In the genomic region with DNA sequence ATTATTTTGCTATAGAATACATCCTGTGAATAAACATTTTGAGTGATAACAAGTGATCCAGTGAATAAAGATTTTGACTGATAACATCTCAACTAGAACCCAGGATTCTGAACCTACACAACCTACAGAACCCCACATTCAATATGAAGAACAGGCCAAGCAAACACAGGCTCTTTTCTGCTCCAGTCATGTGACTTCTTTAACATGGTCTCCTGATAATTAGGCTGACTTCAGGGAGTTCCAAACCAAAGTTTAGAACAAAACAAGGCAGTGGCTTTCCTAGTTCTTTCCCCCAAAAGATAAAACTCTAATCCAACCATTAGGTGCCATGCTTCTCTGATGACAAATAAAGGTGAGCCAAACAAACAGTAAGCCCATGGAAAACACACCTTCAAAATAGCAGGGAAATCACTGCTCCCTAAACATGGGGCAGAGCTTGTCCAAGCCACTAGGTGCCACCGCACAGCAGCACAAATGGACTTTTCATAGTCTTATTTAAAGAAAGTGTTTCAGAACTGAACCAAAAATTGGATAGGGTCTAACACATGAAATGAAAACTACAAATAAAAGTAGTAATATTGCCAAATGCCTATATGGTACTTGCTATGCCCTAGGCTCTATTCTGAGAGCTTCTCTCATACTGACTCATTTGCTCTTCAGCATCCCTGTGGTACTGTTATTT, we compare ENCODE assay signal across 9 cellular contexts.
DNase-seq lines count a peak whose midpoint lies in the region; ATAC-seq and TF ChIP-seq lines count a peak whose summit lies in the region.
"Had no signal": no experiment of that assay in that cellular context is flagged by ENCODE, and none has a peak within 500 bp of the region (broad histone marks: within the 10 kb centered on the region; RNA-seq: fewer than 3 reads in every experiment).

No MANE protein-coding gene starts in this region.

- no peaks in the 10 kb centered on the region for H3K27me3 Mint-ChIP-seq in nephron (ENCODE audit: low read depth)

- no peaks in the 10 kb centered on the region for H3K36me3 Mint-ChIP-seq in nephron (ENCODE audit: low read depth)

- in situ Hi-C loops in G401 (cut with HindIII; ENCODE audit: low sequenced_read_pairs) = no loop called here

- H3K4me3 Mint-ChIP-seq in nephron = no peak overlapping the region

- peaks cover 14% of the 10 kb centered on the region for H3K4me1 Mint-ChIP-seq in nephron

- peak; percentile 54 for TF ChIP-seq CTCF in cardiac fibroblast (IDR thresholded peaks at IDR 0.05; ENCODE audit: low read depth, low read length)
- peak; percentile 53 to 63 (median 55) for TF ChIP-seq CTCF in nephron (IDR thresholded peaks at IDR 0.05; ENCODE audit: unreplicated experiment in 3 of 3)

- no peaks in the 10 kb centered on the region for H3K9me3 Mint-ChIP-seq in nephron

- ATAC-seq in HG03039 (IDR thresholded peaks at IDR 0.05; ENCODE audit: unreplicated experiment) = no peak

- H3K27ac Mint-ChIP-seq in nephron = no peak overlapping the region

- peak; percentile 14 for DNase-seq in G401 (ENCODE audit: low spot score)
- peak; percentile 27 for DNase-seq in NCI-H1092 treated with DMSO at 0.1 percent for 48 hours (lab: John Stamatoyannopoulos, UW)
- peak; percentile 41 to 60 for DNase-seq in cardiac fibroblast (ENCODE audit: low read depth in 2 of 2)
- no peak for DNase-seq in NCI-H2171 (lab: John Stamatoyannopoulos, UW)
- no peak for DNase-seq in iPS-NIHi7 (ENCODE audit: extremely low spot score)
- no peak for DNase-seq in NCI-H128 (lab: John Stamatoyannopoulos, UW; ENCODE audit: unreplicated experiment)
- DNase-seq: T-helper 9 cell had no signal

- no peak overlapping the region for H3K4me3 ChIP-seq in cardiac fibroblast (replicated peaks in 1 of 2; ENCODE audit: low read depth in 2 of 2, low read length in 2 of 2)

Comparison
In these comparisons a context has a peak if more than half of its experiments do, and no peak if none do; other contexts are left out.
1. DNase-seq: peak in G401 (single experiment), NCI-H1092 treated with DMSO at 0.1 percent for 48 hours (single experiment) and cardiac fibroblast (2 of 2); none in NCI-H2171 (single experiment), iPS-NIHi7 (single experiment) and NCI-H128 (single experiment).